Comparison of ENCODE assay signal across 25 cellular contexts in the genomic region with DNA sequence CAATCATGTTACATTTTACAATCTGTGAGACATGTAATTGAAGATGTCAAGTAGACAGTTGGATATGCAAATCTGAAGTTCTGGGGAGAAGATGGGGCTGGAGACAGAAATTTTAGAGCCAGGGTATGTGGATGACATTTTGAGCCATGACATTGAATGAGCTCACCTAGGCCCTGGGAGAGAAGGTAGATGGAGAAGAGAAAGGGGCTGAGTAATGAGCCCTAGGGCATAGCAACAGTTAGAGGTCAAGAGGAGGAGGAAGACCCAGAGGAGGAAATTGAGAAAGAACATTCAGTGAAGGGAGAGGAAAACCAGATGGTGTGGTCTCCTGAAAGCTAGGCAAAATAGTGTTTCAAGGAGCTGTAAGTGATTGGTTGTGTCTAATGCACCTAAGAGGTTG. TPM values are rescaled to one million over a fixed set of nuclear protein-coding genes. Genes with fewer than 3 reads are reported as not detected.
DNase-seq lines count a peak whose midpoint lies in the region; ATAC-seq, FAIRE-seq and TF ChIP-seq lines count a peak whose summit lies in the region.
"Had no signal": no experiment of that assay in that cellular context is flagged by ENCODE, and none has a peak within 500 bp of the region (broad histone marks: within the 10 kb centered on the region; RNA-seq: fewer than 3 reads in every experiment).

No MANE protein-coding gene starts in this region.

- no peak overlapping the region for H3K9ac ChIP-seq in GM12878 (ENCODE audit: control insufficient read depth, insufficient read depth, low read length)
- H3K9ac ChIP-seq: BLaER1 treated with 17β-estradiol and CSF1 and Interleukin-3, amounts not matched to agents 10 nM and 100 nM had no signal

- H3K36me3 ChIP-seq in HEK293 (ENCODE audit: control insufficient read depth in 2 of 2, insufficient read depth in 1 of 2, low read length in 2 of 2) (no peaks in the 10 kb centered on the region), PC-9 (ENCODE audit: low read depth) (no peaks in the 10 kb centered on the region), GM12878 (ENCODE audit: control insufficient read depth in 2 of 2, insufficient read depth in 2 of 2, low read length in 1 of 2) (no peaks in the 10 kb centered on the region)
- H3K36me3 ChIP-seq: BLaER1 treated with 17β-estradiol and CSF1 and Interleukin-3, amounts not matched to agents 10 nM and 100 nM; Peyer's patch had no signal

- BruUV-seq in PC-9 (replicated peaks; lab: Mats Ljungman, UMichigan) (no TSS peak), GM12878 (replicated peaks; lab: Mats Ljungman, UMichigan) (no TSS peak)

- H3K4me1 ChIP-seq in HEK293 (ENCODE audit: control insufficient read depth, insufficient read depth, low read length) (no peaks in the 10 kb centered on the region), PC-9 (replicated peaks; ENCODE audit: insufficient read depth) (peaks cover 46% of the 10 kb centered on the region), GM12878 (ENCODE audit: control insufficient read depth, insufficient read depth, low read length) (no peaks in the 10 kb centered on the region)
- H3K4me1 ChIP-seq: Caco-2, Peyer's patch had no signal

- H3K27ac ChIP-seq in HEK293 (ENCODE audit: extremely low read depth, low read depth, low read length) (no peak overlapping the region), PC-9 (no peak overlapping the region), GM12878 (ENCODE audit: control insufficient read depth, insufficient read depth) (no peak overlapping the region), caudate nucleus (ENCODE audit: low read depth, low read length) (no peak overlapping the region)
- H3K27ac ChIP-seq: BLaER1 treated with 17β-estradiol and CSF1 and Interleukin-3, amounts not matched to agents 10 nM and 100 nM; Peyer's patch had no signal

- H3K27me3 ChIP-seq in PC-9 (ENCODE audit: insufficient read depth, low read depth) (no peaks in the 10 kb centered on the region), GM12878 (replicated peaks in 1 of 2; ENCODE audit: control insufficient read depth in 2 of 2, insufficient read depth in 2 of 2, low read length in 1 of 2) (no peaks in the 10 kb centered on the region; a peak in 1 of 4 replicates)
- H3K27me3 ChIP-seq: BLaER1 treated with 17β-estradiol and CSF1 and Interleukin-3, amounts not matched to agents 10 nM and 100 nM; Peyer's patch had no signal

- RAD21 ChIA-PET in GM12878 (lab: Charles Lee; ENCODE audit: unreplicated experiment): no interaction called here

- SMC1A ChIA-PET in GM12878 (lab: Charles Lee; ENCODE audit: uncharacterized antibody, unreplicated experiment): interaction anchor here (1.4 kb wide), 2 partner anchors 17 to 64 kb away, joined by 3 to 5 read pairs; no protein-coding TSS in a partner anchor

- H3K79me2 ChIP-seq in PC-9 (ENCODE audit: low read depth) (no peaks in the 10 kb centered on the region), GM12878 (ENCODE audit: control insufficient read depth, insufficient read depth, low read length) (no peaks in the 10 kb centered on the region)

- intact Hi-C loops in PC-9 (cut with micrococcal nuclease; ENCODE audit: unreplicated experiment): no loop called here
- intact Hi-C loops in GM12878 (cut with micrococcal nuclease; ENCODE audit: unreplicated experiment): no loop called here

- POLR2A ChIA-PET in HEK293 (lab: Yijun Ruan, JAX) (no interaction called here), PC-9 (lab: Charles Lee; ENCODE audit: unreplicated experiment) (interaction anchor here (0.5 to 0.6 kb wide), 2 partner anchors 232 to 429 kb away, joined by 4 to 8 read pairs; a partner anchor contains a TSS), GM12878 (lab: Charles Lee) (no interaction called here)

- H3K4me2 ChIP-seq in PC-9 (peak overlapping the region; percentile 26; the same call in 1 of the 2 replicates), GM12878 (ENCODE audit: control insufficient read depth, insufficient read depth) (no peak overlapping the region)

- H3K9me3 ChIP-seq in HEK293 (ENCODE audit: control insufficient read depth, insufficient read depth, low read depth, low read length): no peaks in the 10 kb centered on the region
- no peaks in the 10 kb centered on the region for H3K9me3 ChIP-seq in PC-9 (ENCODE audit: insufficient read depth, low read depth)
- H3K9me3 ChIP-seq in GM12878 (replicated peaks; ENCODE audit: control insufficient read depth, insufficient read depth, low read length): no peaks in the 10 kb centered on the region
- H3K9me3 ChIP-seq: BLaER1 treated with 17β-estradiol and CSF1 and Interleukin-3, amounts not matched to agents 10 nM and 100 nM; Caco-2; Peyer's patch had no signal

- no peak for TF ChIP-seq CTCF in HEK293 (tag by site-specific recombination; IDR thresholded peaks at IDR 0.05)
- TF ChIP-seq CTCF in PC-9 (conservative IDR thresholded peaks at IDR 0.05): no peak
- no peak for TF ChIP-seq CTCF in GM12878 (IDR thresholded peaks at IDR 0.05 in 2 of 3, conservative IDR thresholded peaks at IDR 0.05 in 1 of 3; ENCODE audit: control insufficient read depth in 2 of 3, extremely low read depth in 1 of 3, insufficient read depth in 1 of 3, low read depth in 3 of 3, low read length in 3 of 3)
- no peak for TF ChIP-seq CTCF in D721Med (IDR thresholded peaks at IDR 0.05; ENCODE audit: insufficient read depth, missing control alignments)

- no peak for ATAC-seq in GM12878
- ATAC-seq in HG03439 (IDR thresholded peaks at IDR 0.05; ENCODE audit: unreplicated experiment): no peak
- ATAC-seq: HepG2, K562 had no signal

- H3K4me3 ChIP-seq in HEK293 (ENCODE audit: low read depth, low read length) (no peak overlapping the region), PC-9 (no peak overlapping the region), GM12878 (no peak overlapping the region)
- H3K4me3 ChIP-seq: BLaER1 treated with 17β-estradiol and CSF1 and Interleukin-3, amounts not matched to agents 10 nM and 100 nM; K562; Peyer's patch had no signal

- H4K20me1 ChIP-seq in PC-9 (ENCODE audit: insufficient read depth): no peaks in the 10 kb centered on the region
- no peaks in the 10 kb centered on the region for H4K20me1 ChIP-seq in GM12878 (ENCODE audit: control insufficient read depth, insufficient read depth)
- H4K20me1 ChIP-seq: BLaER1 treated with 17β-estradiol and CSF1 and Interleukin-3, amounts not matched to agents 10 nM and 100 nM had no signal

- no peak for TF ChIP-seq POLR2A in GM12878 (IDR thresholded peaks at IDR 0.05; ENCODE audit: low read depth, low read length)

- in situ Hi-C loops in GM12878 (cut with MboI): no loop called here

- CTCF ChIA-PET in HEK293 (lab: Yijun Ruan, JAX): interaction anchor here (0.6 to 1.6 kb wide), 4 partner anchors 17 to 191 kb away, joined by 3 to 7 read pairs (median 3); no protein-coding TSS in a partner anchor
- CTCF ChIA-PET in PC-9 (lab: Charles Lee): no interaction called here
- CTCF ChIA-PET in GM12878 (lab: Yijun Ruan, JAX): interaction anchor here (1.5 to 1.9 kb wide), 2 partner anchors 17 to 18 kb away, joined by 4 to 5 read pairs; no protein-coding TSS in a partner anchor

- DNase-seq in PC-9 (no peak), GM12878 (ENCODE audit: low read depth, low spot score) (no peak), ecto neural progenitor cell (ENCODE audit: low spot score) (no peak), caudate nucleus (lab: John Stamatoyannopoulos, UW) (no peak), D721Med (ENCODE audit: insufficient read length, low spot score) (no peak)
- DNase-seq: ACHN; Caco-2; CD4-positive, alpha-beta memory T cell; GDM1; MM.1S; NCI-H1105 treated with DMSO at 0.1 percent for 48 hours; NCI-H2029 treated with DMSO at 0.1 percent for 48 hours; NCI-H226; NCI-H524; NCI-H774; NK-92 treated with Interleukin-12 subunit alpha and Interleukin-12 subunit beta, amount 100 ng/mL, for 24 hours; Peyer's patch; Right ventricle myocardium superior had no signal

- peaks cover 24% of the 10 kb centered on the region for H3F3A ChIP-seq in PC-9 (ENCODE audit: insufficient read depth, low read depth)

- TF ChIP-seq EP300 in GM12878 (IDR thresholded peaks at IDR 0.05; ENCODE audit: borderline replicate concordance in 1 of 2, control insufficient read depth in 1 of 2, low read depth in 2 of 2, low read length in 2 of 2): no peak

- no peak for TF ChIP-seq RAD21 in GM12878 (IDR thresholded peaks at IDR 0.05; ENCODE audit: insufficient read depth, low read depth, low read length)

- no peaks in the 10 kb centered on the region for H3K9me2 ChIP-seq in PC-9 (ENCODE audit: insufficient read depth)

- no peak overlapping the region for H2AFZ ChIP-seq in PC-9
- H2AFZ ChIP-seq in GM12878 (ENCODE audit: control insufficient read depth, low read depth, low read length): no peak overlapping the region

- FAIRE-seq in GM12878 (lab: Jason Lieb, UNC): peak; percentile 27
- FAIRE-seq in D721Med (lab: Jason Lieb, UNC): no peak
- FAIRE-seq: H54, HepG2, K562 had no signal

TF ChIP-seq in HEK293, 187 proteins besides CTCF, POLR2A, EP300 and RAD21 (continues in another document):
- peak; percentile 30; the same call in 1 of the 2 replicates for TF ChIP-seq SCRT2 (tag by site-specific recombination; IDR thresholded peaks at IDR 0.05)

TF ChIP-seq in GM12878, 131 proteins besides CTCF, POLR2A, EP300 and RAD21 (continues in another document):
- TF ChIP-seq GABPA (IDR thresholded peaks at IDR 0.05; ENCODE audit: low read depth) (no peak), ZNF274 (IDR thresholded peaks at IDR 0.05; ENCODE audit: insufficient read depth, insufficient read length) (no peak), HDAC2 (IDR thresholded peaks at IDR 0.05) (no peak), BRCA1 (IDR thresholded peaks at IDR 0.05; ENCODE audit: low read depth, low read length) (no peak)
- TF ChIP-seq, protein P1, sequence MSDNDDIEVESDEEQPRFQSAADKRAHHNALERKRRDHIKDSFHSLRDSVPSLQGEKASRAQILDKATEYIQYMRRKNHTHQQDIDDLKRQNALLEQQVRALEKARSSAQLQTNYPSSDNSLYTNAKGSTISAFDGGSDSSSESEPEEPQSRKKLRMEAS (IDR thresholded peaks at IDR 0.05; ENCODE audit: low read depth, low read length): no peak

RNA-seq across cellular contexts. Expression of a gene that starts 15.3 kb away (rescaled TPM):
- 0.38 and 0.41 TPM in 2 replicates for total RNA-seq in PC-9 (2021)
- total RNA-seq in GM12878 (2013; cell fraction: nucleolus; rRNA removed): 2.8 TPM in 2 replicates
- total RNA-seq in GM12878 (2014; rRNA removed): 0.45 and 0.87 TPM in 2 replicates
- 0.36 and 0.41 TPM in 2 replicates for total RNA-seq in GM12878 (2014; rRNA removed; fragmentation: Illumina TruSeq; extraction: Trizol)
- 0.44 and 0.66 TPM in 2 replicates for total RNA-seq in GM12878 (2021)
- polyA plus RNA-seq in GM12878 (2011; ENCODE audit: low read depth): 0.10 TPM
- polyA plus RNA-seq in GM12878 (2011; rRNA removed): 0.53 and 0.62 TPM in 2 replicates
- 0.76 and 0.92 TPM in 2 replicates for polyA plus RNA-seq in GM12878 (2011; cell fraction: cytosol; rRNA removed)
- polyA plus RNA-seq in GM12878 (2011; cell fraction: nucleus; rRNA removed): 1.0 and 1.4 TPM in 2 replicates
- 0.62 and 0.83 TPM in 2 replicates for polyA plus RNA-seq in GM12878 (2012)
- polyA plus RNA-seq in GM12878 (2014; fragmentation: Illumina TruSeq; extraction: Trizol): 0.22 TPM in 1 of 2 replicates, not detected in the other
- polyA plus RNA-seq in GM12878 (2014; fragmentation: Nextera tagmentation; extraction: Ambion mirVana): under 1 TPM; 0.11 to 0.21 TPM
- polyA plus RNA-seq in GM12878 (2014; rRNA removed): 0.70 TPM in 2 replicates
- under 1 TPM; 0.15 to 0.43 TPM for polyA plus RNA-seq in GM12878 (2016; fragmentation: Nextera tagmentation; extraction: Ambion mirVana)
- polyA minus RNA-seq in GM12878 (2011; rRNA and poly(A)+ RNA removed): 0.51 and 1.2 TPM in 2 replicates
- polyA minus RNA-seq in GM12878 (2011; cell fraction: cytosol; rRNA and poly(A)+ RNA removed): not detected in 2 replicates
- polyA minus RNA-seq in GM12878 (2011; cell fraction: nucleus; rRNA and poly(A)+ RNA removed): 0.48 and 0.86 TPM in 2 replicates
- total RNA-seq: CD4-positive, alpha-beta memory T cell; HT-29; K562; Peyer's patch had no signal
- polyA plus RNA-seq: CD4-positive, alpha-beta memory T cell; HepG2; K562 had no signal
